26 cellular contexts compared by ENCODE assay signal in genomic region chr12:124340080-124340900, GRCh38. TPM values are rescaled to one million over a fixed set of nuclear protein-coding genes. Genes with fewer than 3 reads are reported as not detected.
DNase-seq lines count a peak whose midpoint lies in the region; ATAC-seq and TF ChIP-seq lines count a peak whose summit lies in the region.
"Had no signal": no experiment of that assay in that cellular context is flagged by ENCODE, and none has a peak within 500 bp of the region (broad histone marks: within the 10 kb centered on the region; RNA-seq: fewer than 3 reads in every experiment).

No MANE protein-coding gene starts in this region.

- no peak for ATAC-seq in PC-3
- ATAC-seq: A549 had no signal

- H2AFZ ChIP-seq in neural progenitor cell (replicated peaks) (no peak overlapping the region), PC-3 (ENCODE audit: low read length) (no peak overlapping the region)

- H4K20me1 ChIP-seq in neural progenitor cell (ENCODE audit: low read depth) (no peaks in the 10 kb centered on the region), PC-3 (ENCODE audit: low read length) (peaks cover 7% of the 10 kb centered on the region; the same call in 1 of the 2 replicates)

- H3K36me3 Mint-ChIP-seq in HFFc6 (ENCODE audit: low read depth) (peaks cover 32% of the 10 kb centered on the region), chondrocyte (ENCODE audit: low read depth) (peaks cover 46% of the 10 kb centered on the region), neural progenitor cell (peaks cover 30% of the 10 kb centered on the region)
- peaks cover 39% of the 10 kb centered on the region for H3K36me3 Mint-ChIP-seq in T-helper 2 cell treated with Interferon-gamma antibody and Interleukin-4, amounts not matched to agents 5 μg/mL and 100 μg/mL, for 36 hours (ENCODE audit: low read depth)

- H3K9me3 ChIP-seq in neural progenitor cell (ENCODE audit: low read depth): no peaks in the 10 kb centered on the region
- no peaks in the 10 kb centered on the region for H3K9me3 ChIP-seq in PC-3 (ENCODE audit: low read length)
- H3K9me3 ChIP-seq: A549; BLaER1 treated with 17β-estradiol and CSF1 and Interleukin-3, amounts not matched to agents 10 nM and 100 nM; HAP-1; SJSA1 had no signal

- H3K27ac ChIP-seq in angular gyrus (ENCODE audit: low read depth, low read length) (peak overlapping the region; percentile 17), neural progenitor cell (no peak overlapping the region), PC-3 (ENCODE audit: low read length) (no peak overlapping the region)
- H3K27ac ChIP-seq: A549; BLaER1 treated with 17β-estradiol and CSF1 and Interleukin-3, amounts not matched to agents 10 nM and 100 nM; SJSA1 had no signal

- in situ Hi-C loops in G401 (cut with HindIII; ENCODE audit: low sequenced_read_pairs): no loop called here

- H3K4me3 Mint-ChIP-seq in HFFc6 (no peak overlapping the region), chondrocyte (ENCODE audit: unreplicated experiment) (no peak overlapping the region), neural progenitor cell (no peak overlapping the region)
- no peak overlapping the region for H3K4me3 Mint-ChIP-seq in T-helper 2 cell treated with Interferon-gamma antibody and Interleukin-4, amounts not matched to agents 5 μg/mL and 100 μg/mL, for 36 hours
- H3K4me3 Mint-ChIP-seq: CD4-positive, alpha-beta T cell had no signal

- H3K9me3 Mint-ChIP-seq in HFFc6 (no peaks in the 10 kb centered on the region), chondrocyte (ENCODE audit: low read depth) (no peaks in the 10 kb centered on the region), neural progenitor cell (no peaks in the 10 kb centered on the region)
- no peaks in the 10 kb centered on the region for H3K9me3 Mint-ChIP-seq in T-helper 2 cell treated with Interferon-gamma antibody and Interleukin-4, amounts not matched to agents 5 μg/mL and 100 μg/mL, for 36 hours
- H3K9me3 Mint-ChIP-seq: CD4-positive, alpha-beta T cell had no signal

- peaks cover 5% of the 10 kb centered on the region; the same call in 1 of the 2 replicates for H3K4me1 Mint-ChIP-seq in HFFc6 (ENCODE audit: low read depth)
- no peaks in the 10 kb centered on the region for H3K4me1 Mint-ChIP-seq in chondrocyte (ENCODE audit: low read depth)
- H3K4me1 Mint-ChIP-seq in neural progenitor cell: peaks cover 19% of the 10 kb centered on the region
- H3K4me1 Mint-ChIP-seq in T-helper 2 cell treated with Interferon-gamma antibody and Interleukin-4, amounts not matched to agents 5 μg/mL and 100 μg/mL, for 36 hours (ENCODE audit: low read depth): no peaks in the 10 kb centered on the region

- H3K27me3 Mint-ChIP-seq in HFFc6 (ENCODE audit: insufficient read depth): peaks cover 24% of the 10 kb centered on the region
- no peaks in the 10 kb centered on the region for H3K27me3 Mint-ChIP-seq in chondrocyte (ENCODE audit: low read depth)
- H3K27me3 Mint-ChIP-seq in neural progenitor cell (ENCODE audit: insufficient read depth, low read depth): peaks cover 2% of the 10 kb centered on the region
- no peaks in the 10 kb centered on the region for H3K27me3 Mint-ChIP-seq in T-helper 2 cell treated with Interferon-gamma antibody and Interleukin-4, amounts not matched to agents 5 μg/mL and 100 μg/mL, for 36 hours (ENCODE audit: low read depth)
- H3K27me3 Mint-ChIP-seq: CD4-positive, alpha-beta T cell; IgD-negative memory B cell had no signal

- H3K4me2 ChIP-seq in neural progenitor cell: no peak overlapping the region
- H3K4me2 ChIP-seq in PC-3 (ENCODE audit: low read length): no peak overlapping the region
- H3K4me2 ChIP-seq: A549; BLaER1 treated with 17β-estradiol and CSF1 and Interleukin-3, amounts not matched to agents 10 nM and 100 nM had no signal

- CTCF ChIA-PET in PC-3 (lab: Charles Lee): no interaction called here

- POLR2A ChIA-PET in PC-3 (lab: Charles Lee; ENCODE audit: unreplicated experiment): no interaction called here

- H3K36me3 ChIP-seq in neural progenitor cell: no peaks in the 10 kb centered on the region
- peaks cover 71% of the 10 kb centered on the region for H3K36me3 ChIP-seq in PC-3 (ENCODE audit: low read depth, low read length)

- no peak for DNase-seq in HFFc6
- no peak for DNase-seq in chondrocyte (ENCODE audit: low spot score)
- no peak for DNase-seq in neural progenitor cell (ENCODE audit: low spot score)
- DNase-seq in T-helper 2 cell treated with Interferon-gamma antibody and Interleukin-4, amounts not matched to agents 5 μg/mL and 100 μg/mL, for 36 hours (ENCODE audit: low spot score): no peak
- DNase-seq in PC-3: no peak
- DNase-seq in G401 (ENCODE audit: low spot score): no peak
- DNase-seq in amniotic stem cell (lab: John Stamatoyannopoulos, UW): no peak
- DNase-seq: AML-193; CD4-positive, alpha-beta T cell; DMS53; GOT3; NCI-H1092; NCI-H1436; NCI-H187; NCI-H2081 treated with DMSO at 0.1 percent for 48 hours; NCI-H2171 treated with DMSO at 0.1 percent for 48 hours; NCI-H345; NCI-H524 treated with DMSO at 0.1 percent for 48 hours; NCI-H774; Right ventricle myocardium superior had no signal

- H3K79me2 ChIP-seq in neural progenitor cell (ENCODE audit: low read depth): no peaks in the 10 kb centered on the region
- H3K79me2 ChIP-seq in PC-3 (ENCODE audit: low read length): no peaks in the 10 kb centered on the region

- no peak overlapping the region for H3K4me3 ChIP-seq in neural progenitor cell
- no peak overlapping the region for H3K4me3 ChIP-seq in PC-3 (ENCODE audit: low read length)
- H3K4me3 ChIP-seq: A549; BLaER1 treated with 17β-estradiol and CSF1 and Interleukin-3, amounts not matched to agents 10 nM and 100 nM; HAP-1; SJSA1 had no signal

- intact Hi-C loops in PC-3 (cut with micrococcal nuclease): no loop called here

- no peak for TF ChIP-seq CTCF in HFFc6 (IDR thresholded peaks at IDR 0.05)
- no peak for TF ChIP-seq CTCF in chondrocyte (IDR thresholded peaks at IDR 0.05)
- no peak for TF ChIP-seq CTCF in neural progenitor cell (IDR thresholded peaks at IDR 0.05)
- no peak for TF ChIP-seq CTCF in PC-3 (conservative IDR thresholded peaks at IDR 0.05; ENCODE audit: low read depth, low read length)

- no TSS peak for BruUV-seq in PC-3 (replicated peaks; lab: Mats Ljungman, UMichigan)

- H3K27ac Mint-ChIP-seq in HFFc6 (peak overlapping the region; percentile 42), chondrocyte (ENCODE audit: unreplicated experiment) (peak overlapping the region; percentile 69), neural progenitor cell (peak overlapping the region; percentile 37)
- H3K27ac Mint-ChIP-seq in T-helper 2 cell treated with Interferon-gamma antibody and Interleukin-4, amounts not matched to agents 5 μg/mL and 100 μg/mL, for 36 hours: no peak overlapping the region
- H3K27ac Mint-ChIP-seq: CD4-positive, alpha-beta T cell; IgD-negative memory B cell had no signal

- H3K9ac ChIP-seq in neural progenitor cell: no peak overlapping the region
- H3K9ac ChIP-seq in PC-3 (ENCODE audit: low read length): no peak overlapping the region
- H3K9ac ChIP-seq: BLaER1 treated with 17β-estradiol and CSF1 and Interleukin-3, amounts not matched to agents 10 nM and 100 nM had no signal

- H3F3A ChIP-seq in neural progenitor cell (ENCODE audit: low read depth) (no peaks in the 10 kb centered on the region), PC-3 (ENCODE audit: low read length, unreplicated experiment) (no peaks in the 10 kb centered on the region)

- peaks cover 8% of the 10 kb centered on the region for H3K4me1 ChIP-seq in neural progenitor cell
- no peaks in the 10 kb centered on the region for H3K4me1 ChIP-seq in PC-3 (ENCODE audit: insufficient read depth, low read length)
- H3K4me1 ChIP-seq: BLaER1 treated with 17β-estradiol and CSF1 and Interleukin-3, amounts not matched to agents 10 nM and 100 nM; HAP-1; SJSA1 had no signal

- H3K27me3 ChIP-seq in neural progenitor cell (no peaks in the 10 kb centered on the region), PC-3 (ENCODE audit: low read length) (no peaks in the 10 kb centered on the region)
- H3K27me3 ChIP-seq: BLaER1 treated with 17β-estradiol and CSF1 and Interleukin-3, amounts not matched to agents 10 nM and 100 nM; SJSA1 had no signal

- H3K9me2 ChIP-seq in PC-3 (replicated peaks; ENCODE audit: low read length): no peaks in the 10 kb centered on the region

RNA-seq across cellular contexts. Expression of gene RFLNA, which starts 45.4 kb away (rescaled TPM):
- total RNA-seq in HFFc6 (2021; fragmentation: NEBNext Ultra II Directional; extraction: Animal tissue kit (Norgen Biotek cat#: 25700)): not detected
- total RNA-seq in chondrocyte (1.0 to 4.7 TPM (median 1.3 TPM) in 3 replicates), neural progenitor cell (ENCODE audit: low replicate concordance) (1.4 and 2.8 TPM in 2 replicates), PC-3 (2014; rRNA removed) (not detected in 2 replicates)
- total RNA-seq in G401 (2014; rRNA removed; shearing (Covaris generic)): 2.1 and 2.3 TPM in 2 replicates
- total RNA-seq: CD4-positive, alpha-beta T cell; SJSA1 had no signal
